Comparison of ENCODE assay signal across 1 cellular context in genomic region chr17:28700830-28701492, GRCh38.
TF ChIP-seq lines count a peak whose summit lies in the region.

No MANE protein-coding gene starts in this region.

TF ChIP-seq in WTC11, 78 proteins besides CTCF, POLR2A, EP300 and RAD21 (continued from another document):
- TF ChIP-seq, protein P1, sequence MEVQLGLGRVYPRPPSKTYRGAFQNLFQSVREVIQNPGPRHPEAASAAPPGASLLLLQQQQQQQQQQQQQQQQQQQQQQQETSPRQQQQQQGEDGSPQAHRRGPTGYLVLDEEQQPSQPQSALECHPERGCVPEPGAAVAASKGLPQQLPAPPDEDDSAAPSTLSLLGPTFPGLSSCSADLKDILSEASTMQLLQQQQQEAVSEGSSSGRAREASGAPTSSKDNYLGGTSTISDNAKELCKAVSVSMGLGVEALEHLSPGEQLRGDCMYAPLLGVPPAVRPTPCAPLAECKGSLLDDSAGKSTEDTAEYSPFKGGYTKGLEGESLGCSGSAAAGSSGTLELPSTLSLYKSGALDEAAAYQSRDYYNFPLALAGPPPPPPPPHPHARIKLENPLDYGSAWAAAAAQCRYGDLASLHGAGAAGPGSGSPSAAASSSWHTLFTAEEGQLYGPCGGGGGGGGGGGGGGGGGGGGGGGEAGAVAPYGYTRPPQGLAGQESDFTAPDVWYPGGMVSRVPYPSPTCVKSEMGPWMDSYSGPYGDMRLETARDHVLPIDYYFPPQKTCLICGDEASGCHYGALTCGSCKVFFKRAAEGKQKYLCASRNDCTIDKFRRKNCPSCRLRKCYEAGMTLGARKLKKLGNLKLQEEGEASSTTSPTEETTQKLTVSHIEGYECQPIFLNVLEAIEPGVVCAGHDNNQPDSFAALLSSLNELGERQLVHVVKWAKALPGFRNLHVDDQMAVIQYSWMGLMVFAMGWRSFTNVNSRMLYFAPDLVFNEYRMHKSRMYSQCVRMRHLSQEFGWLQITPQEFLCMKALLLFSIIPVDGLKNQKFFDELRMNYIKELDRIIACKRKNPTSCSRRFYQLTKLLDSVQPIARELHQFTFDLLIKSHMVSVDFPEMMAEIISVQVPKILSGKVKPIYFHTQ (CRISPR knock-in tag; IDR thresholded peaks at IDR 0.05): no peak
- no peak for TF ChIP-seq HMGA2 (CRISPR knock-in tag; IDR thresholded peaks at IDR 0.05)
- TF ChIP-seq CREB1 (CRISPR knock-in tag; IDR thresholded peaks at IDR 0.05): no peak
- no peak for TF ChIP-seq JAZF1 (CRISPR knock-in tag; IDR thresholded peaks at IDR 0.05)
- no peak for TF ChIP-seq NFE2L1 (CRISPR knock-in tag; IDR thresholded peaks at IDR 0.05)
- TF ChIP-seq PRRX2 (CRISPR knock-in tag; IDR thresholded peaks at IDR 0.05): no peak
- TF ChIP-seq ZNF263 (CRISPR knock-in tag; IDR thresholded peaks at IDR 0.05; ENCODE audit: low read depth): no peak
- TF ChIP-seq ZNF219 (CRISPR knock-in tag; IDR thresholded peaks at IDR 0.05; ENCODE audit: borderline replicate concordance): no peak
- no peak for TF ChIP-seq ESRRA (CRISPR knock-in tag; IDR thresholded peaks at IDR 0.05; ENCODE audit: borderline replicate concordance)
- no peak for TF ChIP-seq NFATC4 (CRISPR knock-in tag; IDR thresholded peaks at IDR 0.05)
